Comparison of ENCODE assay signal across 8 cellular contexts in genomic region chr1:207321045-207321789, GRCh38. TPM values are rescaled to one million over a fixed set of nuclear protein-coding genes. Genes with fewer than 3 reads are reported as not detected.
A peak's percentile ranks its signal among the peaks of the same experiment; 100 is the strongest.
DNase-seq lines count a peak whose midpoint lies in the region; ATAC-seq and TF ChIP-seq lines count a peak whose summit lies in the region.

TSS of gene CD55 (plus strand) at chr1:207321678. CDS start at chr1:207321766, 88 bp downstream.

- CTCF ChIA-PET in WTC11 (lab: Charles Lee), result interaction anchor here (0.7 to 2.4 kb wide), 9 partner anchors 9 to 289 kb away, joined by 3 to 11 read pairs (median 6); partner anchors contain the start of genes C1orf116 and CR2

- H3K79me2 ChIP-seq in ACC112 (ENCODE audit: control insufficient read depth, insufficient read depth, low read length, unreplicated experiment) (no peaks in the 10 kb centered on the region), smooth muscle cell (ENCODE audit: low read depth) (no peaks in the 10 kb centered on the region)

- peaks cover 23% of the 10 kb centered on the region for H3K4me1 Mint-ChIP-seq in WTC11

- DNase-seq in NCI-H2171 treated with DMSO at 0.1 percent for 48 hours (lab: John Stamatoyannopoulos, UW) (peak; percentile 86), WTC11 (ENCODE audit: low spot score) (peak; percentile 93), cardiac fibroblast (ENCODE audit: low read depth in 2 of 2) (peak; percentile 97), iPS-NIHi11 (ENCODE audit: low spot score) (peak; percentile 81), smooth muscle cell (lab: John Stamatoyannopoulos, UW; ENCODE audit: unreplicated experiment) (peak; percentile 51)

- no peaks in the 10 kb centered on the region for H3K27me3 Mint-ChIP-seq in WTC11 (ENCODE audit: low read depth)

- peak within 1 kb of the TSS; percentile 89 for H3K4me3 ChIP-seq in ACC112 (ENCODE audit: low read depth, low read length)
- peak within 1 kb of the TSS; percentile 81 to 93 for H3K4me3 ChIP-seq in cardiac fibroblast (replicated peaks in 1 of 2; ENCODE audit: low read depth in 2 of 2, low read length in 2 of 2)
- peak within 1 kb of the TSS; percentile 71 for H3K4me3 ChIP-seq in smooth muscle cell

- peak within 1 kb of the TSS; percentile 90 for H3K9ac ChIP-seq in smooth muscle cell (ENCODE audit: low read depth)

- H3F3A ChIP-seq in smooth muscle cell (ENCODE audit: low read depth), result peaks cover 8% of the 10 kb centered on the region

- H3K36me3 ChIP-seq in ACC112 (ENCODE audit: insufficient read depth, low read length) (no peaks in the 10 kb centered on the region), smooth muscle cell (ENCODE audit: low read depth) (peaks cover 2% of the 10 kb centered on the region)

- H3K4me1 ChIP-seq in ACC112 (ENCODE audit: control insufficient read depth, insufficient read depth, low read length, unreplicated experiment) (no peaks in the 10 kb centered on the region), smooth muscle cell (ENCODE audit: low read depth) (peaks cover 9% of the 10 kb centered on the region)

- peak within 1 kb of the TSS; percentile 99 for H3K4me2 ChIP-seq in smooth muscle cell

- POLR2A ChIA-PET in WTC11 (lab: Charles Lee), result interaction anchor here (0.6 to 1.5 kb wide), 12 partner anchors 9 to 289 kb away, joined by 3 to 11 read pairs (median 3); partner anchors contain the start of genes C1orf116, CR2 and PFKFB2

- H3K36me3 Mint-ChIP-seq in WTC11, result peaks cover 3% of the 10 kb centered on the region; the same call in 1 of the 2 replicates

- no peak for TF ChIP-seq CTCF in WTC11 (IDR thresholded peaks at IDR 0.05)
- TF ChIP-seq CTCF in cardiac fibroblast (IDR thresholded peaks at IDR 0.05; ENCODE audit: low read depth, low read length), result no peak
- no peak for TF ChIP-seq CTCF in smooth muscle cell (IDR thresholded peaks at IDR 0.05; ENCODE audit: borderline replicate concordance, insufficient read depth, poor library complexity, severe bottlenecking)

- H4K20me1 ChIP-seq in smooth muscle cell (ENCODE audit: low read depth), result no peaks in the 10 kb centered on the region

- H3K4me3 Mint-ChIP-seq in WTC11, result peak within 1 kb of the TSS; percentile 89

- H3K27me3 ChIP-seq in ACC112 (ENCODE audit: insufficient read depth, low read length), result peaks cover 7% of the 10 kb centered on the region; the same call in 1 of the 2 replicates
- no peaks in the 10 kb centered on the region for H3K27me3 ChIP-seq in smooth muscle cell (ENCODE audit: low read depth)

- H3K27ac Mint-ChIP-seq in WTC11, result peak within 1 kb of the TSS; percentile 97

- no peaks in the 10 kb centered on the region for H3K9me3 ChIP-seq in smooth muscle cell (replicated peaks; ENCODE audit: low read depth)

- no peaks in the 10 kb centered on the region for H3K9me3 Mint-ChIP-seq in WTC11

- ATAC-seq in GM18858 (IDR thresholded peaks at IDR 0.05; ENCODE audit: unreplicated experiment) (peak; percentile 77), HG03095 (IDR thresholded peaks at IDR 0.05; ENCODE audit: unreplicated experiment) (peak; percentile 92), WTC11 (peak; percentile 87)

- H3K27ac ChIP-seq in ACC112 (ENCODE audit: low read depth, low read length), result peak within 1 kb of the TSS; percentile 58; the same call in 1 of the 2 replicates
- peak within 1 kb of the TSS; percentile 81 for H3K27ac ChIP-seq in smooth muscle cell (ENCODE audit: low read depth)

- WGBS in smooth muscle cell (ENCODE audit: low lambda C conversion rate), result 1% methylated on average over 53 of the region's 53 CpGs

- H2AFZ ChIP-seq in ACC112 (ENCODE audit: low read length, unreplicated experiment), result peak within 1 kb of the TSS; percentile 71
- H2AFZ ChIP-seq in smooth muscle cell (ENCODE audit: low read depth), result peak within 1 kb of the TSS; percentile 94

TF ChIP-seq in WTC11, 78 proteins besides CTCF, POLR2A, EP300 and RAD21 (continues in another document):
- TF ChIP-seq MLX (CRISPR knock-in tag; IDR thresholded peaks at IDR 0.05) (no peak), NR1H2 (CRISPR knock-in tag; IDR thresholded peaks at IDR 0.05) (no peak), EMX1 (CRISPR knock-in tag; IDR thresholded peaks at IDR 0.05) (no peak), ATF1 (CRISPR knock-in tag; IDR thresholded peaks at IDR 0.05) (peak; percentile 14; the same call in 1 of the 2 replicates), ZBTB43 (CRISPR knock-in tag; IDR thresholded peaks at IDR 0.05) (no peak), GRHL2 (CRISPR knock-in tag; IDR thresholded peaks at IDR 0.05; ENCODE audit: insufficient replicate concordance, severe bottlenecking) (no peak), CBFB (CRISPR knock-in tag; IDR thresholded peaks at IDR 0.05; ENCODE audit: low read depth) (no peak), MAX (CRISPR knock-in tag; IDR thresholded peaks at IDR 0.05) (peak; percentile 96), RELA (CRISPR knock-in tag; IDR thresholded peaks at IDR 0.05; ENCODE audit: borderline replicate concordance) (no peak), ZNF532 (CRISPR knock-in tag; IDR thresholded peaks at IDR 0.05; ENCODE audit: borderline replicate concordance) (no peak), FOXJ3 (CRISPR knock-in tag; IDR thresholded peaks at IDR 0.05; ENCODE audit: borderline replicate concordance) (no peak), TCF7 (CRISPR knock-in tag; IDR thresholded peaks at IDR 0.05; ENCODE audit: low read depth) (no peak), PRRX2 (CRISPR knock-in tag; IDR thresholded peaks at IDR 0.05) (no peak)

RNA-seq across cellular contexts. Expression of gene CD55, which starts in this region (rescaled TPM):
- 17.2 to 18.8 TPM (median 18.1 TPM) in 3 replicates for total RNA-seq in WTC11 (2021)
- 38.9 and 46.5 TPM in 2 replicates for total RNA-seq in smooth muscle cell
- 23.9 and 27.9 TPM in 2 replicates for polyA plus RNA-seq in smooth muscle cell

Comparison
In these comparisons a context has a peak if more than half of its experiments do, and no peak if none do; other contexts are left out.
1. Peak in every context shown above with its lines: DNase-seq, ATAC-seq, H3K4me3 ChIP-seq and H3K27ac ChIP-seq.